Comparison of ENCODE assay signal across 8 cellular contexts in the genomic region with DNA sequence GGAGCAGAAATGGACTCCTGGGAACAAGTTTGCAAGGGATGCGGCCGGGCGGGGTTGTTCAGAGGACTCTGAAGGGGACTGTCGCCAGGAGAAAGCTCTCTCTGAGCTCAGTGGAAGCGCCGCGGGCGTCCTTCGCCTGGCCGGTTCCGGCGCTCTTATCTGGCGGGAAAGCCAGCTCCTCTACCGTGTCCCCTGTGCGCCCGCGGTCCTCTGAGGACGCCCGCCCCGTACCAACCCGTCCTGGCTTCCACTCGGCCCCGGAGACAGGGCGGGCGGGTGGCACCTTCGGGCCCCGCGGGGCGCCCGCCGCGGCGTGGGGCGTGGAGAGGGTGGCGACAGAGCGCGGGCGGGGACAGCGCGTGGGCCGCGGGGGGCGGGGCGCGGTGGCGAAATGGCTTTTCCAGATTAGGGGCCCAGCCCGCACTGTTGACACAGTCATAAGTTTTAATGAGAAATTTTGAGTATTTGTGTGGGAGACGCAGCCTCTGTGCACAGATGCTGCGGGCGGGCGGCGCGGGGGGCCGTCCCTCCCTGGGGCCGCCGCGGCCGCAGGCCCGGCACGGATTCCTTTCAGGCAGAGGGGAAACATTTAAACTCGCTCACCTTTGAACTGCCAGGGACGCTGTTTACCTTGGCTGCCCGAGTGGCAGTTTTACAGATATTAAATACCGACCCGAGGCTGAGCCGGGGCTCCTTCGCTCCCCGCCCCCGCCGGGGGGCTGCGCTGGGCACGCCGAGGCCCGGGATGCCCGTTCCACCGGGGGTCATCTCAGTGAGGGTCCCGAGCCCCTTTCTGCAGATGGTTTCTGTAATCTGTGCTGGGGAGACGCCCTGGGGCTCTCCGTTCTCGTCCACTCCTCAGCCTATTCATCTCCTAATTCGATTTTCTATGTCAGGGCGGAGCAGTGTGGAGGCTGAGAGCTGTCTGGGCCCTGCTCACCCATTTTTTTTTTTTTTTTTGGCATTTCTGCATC.
DNase-seq lines count a peak whose midpoint lies in the region; ATAC-seq and TF ChIP-seq lines count a peak whose summit lies in the region.

No MANE protein-coding gene starts in this region.

- peak overlapping the region; percentile 97 for H2AFZ ChIP-seq in OCI-LY3 (ENCODE audit: low read depth, low read length)
- no peak overlapping the region for H2AFZ ChIP-seq in mesenchymal stem cell (ENCODE audit: low read depth, low read length)

- H3K9ac ChIP-seq in OCI-LY3 (ENCODE audit: low read length) = peak overlapping the region; percentile 63
- peak overlapping the region; percentile 58 for H3K9ac ChIP-seq in mesenchymal stem cell (ENCODE audit: low read length)

- H2AK5ac ChIP-seq in mesenchymal stem cell (ENCODE audit: low read length, severe bottlenecking) = no peak overlapping the region

- H3K4me3 ChIP-seq in OCI-LY3 (ENCODE audit: low read length) = peak overlapping the region; percentile 87
- peak overlapping the region; percentile 20 to 74 for H3K4me3 ChIP-seq in mesenchymal stem cell (ENCODE audit: insufficient read depth in 1 of 2, low read depth in 1 of 2, low read length in 2 of 2)

- H3K23ac ChIP-seq in mesenchymal stem cell (ENCODE audit: low read length in 2 of 2) = no peak overlapping the region

- no peak overlapping the region for H3K18ac ChIP-seq in mesenchymal stem cell (ENCODE audit: low read depth in 1 of 2, low read length in 2 of 2)

- H2BK15ac ChIP-seq in mesenchymal stem cell (ENCODE audit: low read depth, poor library complexity, severe bottlenecking) = peak overlapping the region; percentile 26

- no peaks in the 10 kb centered on the region for H3K79me1 ChIP-seq in mesenchymal stem cell (replicated peaks; ENCODE audit: low read length, poor library complexity, severe bottlenecking)

- no peak overlapping the region for H2BK12ac ChIP-seq in mesenchymal stem cell (ENCODE audit: low read length in 2 of 2)

- H3K36me3 ChIP-seq in OCI-LY3 (replicated peaks; ENCODE audit: low read depth, low read length) (no peaks in the 10 kb centered on the region), mesenchymal stem cell (ENCODE audit: control insufficient read depth in 1 of 2, insufficient read depth in 2 of 2, low read depth in 1 of 2, low read length in 2 of 2) (no peaks in the 10 kb centered on the region)

- no peak overlapping the region for H2BK5ac ChIP-seq in mesenchymal stem cell (ENCODE audit: low read depth, low read length, poor library complexity, severe bottlenecking)

- H3K79me2 ChIP-seq in OCI-LY3 (ENCODE audit: low read length) = no peaks in the 10 kb centered on the region

- H2BK120ac ChIP-seq in mesenchymal stem cell (ENCODE audit: low read depth, low read length) = no peak overlapping the region

- 2% methylated on average over 73 of the region's 82 CpGs for WGBS in mesenchymal stem cell

- no peak for TF ChIP-seq CTCF in GM20000 (IDR thresholded peaks at IDR 0.05; ENCODE audit: extremely low read depth, missing control alignments)
- TF ChIP-seq CTCF in OCI-LY3 (IDR thresholded peaks at IDR 0.05; ENCODE audit: low read depth, low read length) = no peak

- no peaks in the 10 kb centered on the region for H3K27me3 ChIP-seq in OCI-LY3 (ENCODE audit: low read depth, low read length)
- peaks cover 76 to 80% of the 10 kb centered on the region in 2 experiments for H3K27me3 ChIP-seq in mesenchymal stem cell (ENCODE audit: control insufficient read depth in 1 of 2, insufficient read depth in 1 of 2, low read length in 2 of 2)

- H3K36me3 Mint-ChIP-seq in central memory CD8-positive, alpha-beta T cell (ENCODE audit: insufficient read depth) = no peaks in the 10 kb centered on the region
- peaks cover 0 to 1% of the 10 kb centered on the region in 2 donors for H3K36me3 Mint-ChIP-seq in stimulated activated naive B cell treated with anti-CD40 and anti-IgM and Interleukin-4, amounts not matched to agents 10 μg/mL and 1 μg/mL and 100 μg/mL, for 72 hours

- H3K9me3 ChIP-seq in OCI-LY3 (ENCODE audit: insufficient read depth, low read length) (no peaks in the 10 kb centered on the region), mesenchymal stem cell (ENCODE audit: control insufficient read depth, low read length) (peaks cover 4% of the 10 kb centered on the region)

- H3K4me2 ChIP-seq in OCI-LY3 (ENCODE audit: low read length) (peak overlapping the region; percentile 98), mesenchymal stem cell (ENCODE audit: low read length, poor library complexity, severe bottlenecking) (peak overlapping the region; percentile 58)

- H4K8ac ChIP-seq in mesenchymal stem cell (ENCODE audit: low read length) = no peak overlapping the region

- H3K9me3 Mint-ChIP-seq in central memory CD8-positive, alpha-beta T cell = no peaks in the 10 kb centered on the region
- H3K9me3 Mint-ChIP-seq in stimulated activated naive B cell treated with anti-CD40 and anti-IgM and Interleukin-4, amounts not matched to agents 10 μg/mL and 1 μg/mL and 100 μg/mL, for 72 hours = peaks cover 3 to 4% of the 10 kb centered on the region in 2 donors

- DNase-seq in GM20000 (ENCODE audit: low spot score) (peak; percentile 64), mesenchymal stem cell (no peak), KBM-7 (no peak)
- no peak for DNase-seq in central memory CD8-positive, alpha-beta T cell (ENCODE audit: low spot score in 2 of 2)
- peak; percentile 41 for DNase-seq in stimulated activated naive B cell treated with anti-CD40 and anti-IgM and Interleukin-4, amounts not matched to agents 10 μg/mL and 1 μg/mL and 100 μg/mL, for 72 hours

- H3K4me3 Mint-ChIP-seq in central memory CD8-positive, alpha-beta T cell = peak overlapping the region; percentile 68
- peak overlapping the region; percentile 70 to 80 for H3K4me3 Mint-ChIP-seq in stimulated activated naive B cell treated with anti-CD40 and anti-IgM and Interleukin-4, amounts not matched to agents 10 μg/mL and 1 μg/mL and 100 μg/mL, for 72 hours

- H3K27ac ChIP-seq in OCI-LY3 (ENCODE audit: low read length) (peak overlapping the region; percentile 51), mesenchymal stem cell (ENCODE audit: low read length, poor library complexity, severe bottlenecking) (no peak overlapping the region)

- no peaks in the 10 kb centered on the region for H4K20me1 ChIP-seq in OCI-LY3 (ENCODE audit: insufficient read depth, low read length)

- H3K4ac ChIP-seq in mesenchymal stem cell (ENCODE audit: low read depth in 1 of 2, low read length in 2 of 2) = no peak overlapping the region

- ATAC-seq in central memory CD8-positive, alpha-beta T cell (replicated peaks; ENCODE audit: extremely low read depth, poor library complexity, severe bottlenecking) = peak; percentile 24
- ATAC-seq in stimulated activated naive B cell treated with anti-CD40 and anti-IgM and Interleukin-4, amounts not matched to agents 10 μg/mL and 1 μg/mL and 100 μg/mL, for 72 hours (replicated peaks) = peak; percentile 83 to 84
- ATAC-seq in HG02678 (IDR thresholded peaks at IDR 0.05; ENCODE audit: unreplicated experiment) (no peak), HG03196 (IDR thresholded peaks at IDR 0.05; ENCODE audit: unreplicated experiment) (no peak)

- no peak overlapping the region for H3K14ac ChIP-seq in mesenchymal stem cell (ENCODE audit: low read length in 2 of 2)

- no peaks in the 10 kb centered on the region for H3K4me1 Mint-ChIP-seq in central memory CD8-positive, alpha-beta T cell
- peaks cover 5 to 16% of the 10 kb centered on the region in 2 donors for H3K4me1 Mint-ChIP-seq in stimulated activated naive B cell treated with anti-CD40 and anti-IgM and Interleukin-4, amounts not matched to agents 10 μg/mL and 1 μg/mL and 100 μg/mL, for 72 hours

- H3K4me1 ChIP-seq in OCI-LY3 (ENCODE audit: low read length) = peaks cover 20% of the 10 kb centered on the region
- peaks cover 10% of the 10 kb centered on the region for H3K4me1 ChIP-seq in mesenchymal stem cell (ENCODE audit: control insufficient read depth, insufficient read depth, low read depth, low read length)

- peaks cover 75% of the 10 kb centered on the region for H3K27me3 Mint-ChIP-seq in central memory CD8-positive, alpha-beta T cell
- H3K27me3 Mint-ChIP-seq in stimulated activated naive B cell treated with anti-CD40 and anti-IgM and Interleukin-4, amounts not matched to agents 10 μg/mL and 1 μg/mL and 100 μg/mL, for 72 hours = peaks cover 50 to 70% of the 10 kb centered on the region in 2 donors

- in situ Hi-C loops in KBM-7 (cut with MboI; ENCODE audit: low pct_unique_long_range_greater_than_20kb, low sequenced_read_pairs) = no loop called here

- H3K27ac Mint-ChIP-seq in central memory CD8-positive, alpha-beta T cell (ENCODE audit: low read depth) = no peak overlapping the region
- no peak overlapping the region for H3K27ac Mint-ChIP-seq in stimulated activated naive B cell treated with anti-CD40 and anti-IgM and Interleukin-4, amounts not matched to agents 10 μg/mL and 1 μg/mL and 100 μg/mL, for 72 hours

- H4K91ac ChIP-seq in mesenchymal stem cell (ENCODE audit: low read length) = no peak overlapping the region

Comparison
In these comparisons a context has a peak if more than half of its experiments do, and no peak if none do; other contexts are left out.
1. DNase-seq: peak in GM20000 (single experiment) and stimulated activated naive B cell treated with anti-CD40 and anti-IgM and Interleukin-4, amounts not matched to agents 10 μg/mL and 1 μg/mL and 100 μg/mL, for 72 hours (single experiment); none in central memory CD8-positive, alpha-beta T cell (0 of 2), mesenchymal stem cell (single experiment) and KBM-7 (single experiment).
2. ATAC-seq: peak in central memory CD8-positive, alpha-beta T cell (single experiment) and stimulated activated naive B cell treated with anti-CD40 and anti-IgM and Interleukin-4, amounts not matched to agents 10 μg/mL and 1 μg/mL and 100 μg/mL, for 72 hours (2 of 2); none in HG02678 (single experiment) and HG03196 (single experiment).